2 cellular contexts compared by ENCODE assay signal in genomic region chr20:43824699-43825402, GRCh38.
TF ChIP-seq lines count a peak whose summit lies in the region.

No MANE protein-coding gene starts in this region.

TF ChIP-seq in IMR-90, 13 proteins besides CTCF, POLR2A, EP300 and RAD21:
- no peak for TF ChIP-seq RCOR1 (IDR thresholded peaks at IDR 0.05; ENCODE audit: insufficient replicate concordance, low read length)
- TF ChIP-seq MXI1 (IDR thresholded peaks at IDR 0.05; ENCODE audit: borderline replicate concordance, low read depth, low read length): no peak
- TF ChIP-seq MAFK (IDR thresholded peaks at IDR 0.05; ENCODE audit: low read depth, low read length): no peak
- TF ChIP-seq NFE2L2 (IDR thresholded peaks at IDR 0.05; ENCODE audit: low read depth, low read length): no peak
- TF ChIP-seq ELK1 (IDR thresholded peaks at IDR 0.05; ENCODE audit: borderline replicate concordance, low read depth, low read length): no peak
- TF ChIP-seq MAZ (IDR thresholded peaks at IDR 0.05; ENCODE audit: borderline replicate concordance, low read depth, low read length): no peak
- TF ChIP-seq SMC3 (IDR thresholded peaks at IDR 0.05; ENCODE audit: low read depth, low read length): no peak
- no peak for TF ChIP-seq USF2 (IDR thresholded peaks at IDR 0.05; ENCODE audit: low read depth, low read length)
- TF ChIP-seq RFX5 (IDR thresholded peaks at IDR 0.05; ENCODE audit: low read depth, low read length): no peak
- TF ChIP-seq CEBPB (IDR thresholded peaks at IDR 0.05; ENCODE audit: low read depth, low read length): no peak
- no peak for TF ChIP-seq FOS (IDR thresholded peaks at IDR 0.05; ENCODE audit: low read depth, low read length)
- TF ChIP-seq BHLHE40 (IDR thresholded peaks at IDR 0.05; ENCODE audit: low read depth, low read length): no peak
- TF ChIP-seq CHD1 (IDR thresholded peaks at IDR 0.05; ENCODE audit: low read depth, low read length): no peak

TF ChIP-seq in GM12878, 131 proteins besides CTCF, POLR2A, EP300 and RAD21:
- TF ChIP-seq KLF5 (IDR thresholded peaks at IDR 0.05; ENCODE audit: partially characterized antibody): no peak
- TF ChIP-seq BMI1 (IDR thresholded peaks at IDR 0.05; ENCODE audit: borderline replicate concordance): peak; percentile 34; the same call in 1 of the 2 replicates
- peak; percentile 37; the same call in 1 of the 2 replicates for TF ChIP-seq MTA2 (IDR thresholded peaks at IDR 0.05; ENCODE audit: low read depth)
- TF ChIP-seq FOS (IDR thresholded peaks at IDR 0.05; ENCODE audit: borderline replicate concordance, extremely low read depth, insufficient read length): no peak
- no peak for TF ChIP-seq MTA3 (IDR thresholded peaks at IDR 0.05; ENCODE audit: borderline replicate concordance, low read length)
- TF ChIP-seq BCL11A (IDR thresholded peaks at IDR 0.05; ENCODE audit: low read depth, low read length): 0 out of 2 replicates have a peak, but pooled peaks have one; percentile 15
- TF ChIP-seq RUNX3 (IDR thresholded peaks at IDR 0.05; ENCODE audit: low read length): peak; percentile 57
- TF ChIP-seq IRF4 (IDR thresholded peaks at IDR 0.05; ENCODE audit: low read depth, low read length): 0 out of 2 replicates have a peak, but pooled peaks have one; percentile 37
- TF ChIP-seq NR2F1 (conservative IDR thresholded peaks at IDR 0.05): peak; percentile 52
- peak; percentile 18 to 28; a peak in 1 of 4 replicates for TF ChIP-seq BHLHE40 (IDR thresholded peaks at IDR 0.05; ENCODE audit: borderline replicate concordance in 1 of 2, low read depth in 2 of 2, low read length in 1 of 2)
